6 cellular contexts compared by ENCODE assay signal in genomic region chr19:8307400-8307964, GRCh38. TPM values are rescaled to one million over a fixed set of nuclear protein-coding genes. Genes with fewer than 3 reads are reported as not detected.
DNase-seq lines count a peak whose midpoint lies in the region; ATAC-seq lines count a peak whose summit lies in the region.

No MANE protein-coding gene starts in this region.

- no peaks in the 10 kb centered on the region for H3K9me3 ChIP-seq in CD4-positive, alpha-beta memory T cell (ENCODE audit: control insufficient read depth in 1 of 2, low read length in 2 of 2)
- 0 out of 2 replicates have a peak, but pooled peaks cover 3% of the 10 kb centered on the region for H3K9me3 ChIP-seq in SJSA1 (replicated peaks)
- no peaks in the 10 kb centered on the region for H3K9me3 ChIP-seq in iPS DF 6.9 (ENCODE audit: control insufficient read depth, insufficient read depth, low read length)

- peaks cover 0 to 21% of the 10 kb centered on the region in 2 donors for H3K36me3 Mint-ChIP-seq in CD4-positive, alpha-beta memory T cell

- peaks cover 12 to 43% (median 28%) of the 10 kb centered on the region in 4 donors for H3K4me1 Mint-ChIP-seq in CD4-positive, alpha-beta memory T cell

- H3K27me3 ChIP-seq in CD4-positive, alpha-beta memory T cell (ENCODE audit: insufficient read depth, low read length), result no peaks in the 10 kb centered on the region
- H3K27me3 ChIP-seq in SJSA1 (replicated peaks), result no peaks in the 10 kb centered on the region
- no peaks in the 10 kb centered on the region for H3K27me3 ChIP-seq in iPS DF 6.9 (ENCODE audit: control insufficient read depth, insufficient read depth, low read length)

- intact Hi-C loops in CD4-positive, alpha-beta memory T cell (cut with micrococcal nuclease), result loop anchor here (10.0 kb wide), 1 partner anchor 1113 kb away; no protein-coding TSS in a partner anchor

- H3K27me3 Mint-ChIP-seq in CD4-positive, alpha-beta memory T cell, result no peaks in the 10 kb centered on the region

- peak overlapping the region; percentile 85 to 99 (median 96) for H3K27ac Mint-ChIP-seq in CD4-positive, alpha-beta memory T cell

- H3K27ac ChIP-seq in CD4-positive, alpha-beta memory T cell (ENCODE audit: low read depth, low read length), result peak overlapping the region; percentile 74
- peak overlapping the region; percentile 46; the same call in 1 of the 2 replicates for H3K27ac ChIP-seq in SJSA1
- no peak overlapping the region for H3K27ac ChIP-seq in iPS DF 6.9 (ENCODE audit: low read length)
- no peak overlapping the region for H3K27ac ChIP-seq in urinary bladder (ENCODE audit: low read depth)

- no peaks in the 10 kb centered on the region for H3K9me3 Mint-ChIP-seq in CD4-positive, alpha-beta memory T cell

- no peak for ATAC-seq in HG02798 (IDR thresholded peaks at IDR 0.05; ENCODE audit: poor library complexity, unreplicated experiment)

- peak overlapping the region; percentile 86 to 95 (median 92) for H3K4me3 Mint-ChIP-seq in CD4-positive, alpha-beta memory T cell

- DNase-seq in CD4-positive, alpha-beta memory T cell, result peak in 1 of 5 donors; percentile 40
- DNase-seq in SJSA1 (ENCODE audit: low read depth in 1 of 2, low spot score in 2 of 2), result no peak
- DNase-seq in iPS DF 6.9 (ENCODE audit: low read depth, low spot score), result no peak
- DNase-seq in 8988T, result no peak

- WGBS in iPS DF 6.9 (ENCODE audit: insufficient coverage, insufficient read length), result no CpG with 5 or more reads among the region's 24 CpGs
- 16% methylated on average over 24 of the region's 24 CpGs for WGBS in urinary bladder

- peaks cover 6% of the 10 kb centered on the region for H3K36me3 ChIP-seq in CD4-positive, alpha-beta memory T cell (ENCODE audit: insufficient read depth, low read length)
- peaks cover 32% of the 10 kb centered on the region for H3K36me3 ChIP-seq in SJSA1
- peaks cover 13% of the 10 kb centered on the region for H3K36me3 ChIP-seq in iPS DF 6.9 (ENCODE audit: control insufficient read depth, insufficient read depth, low read length)
- no peaks in the 10 kb centered on the region for H3K36me3 ChIP-seq in urinary bladder (ENCODE audit: insufficient read depth)

- peak overlapping the region; percentile 62 to 71 for H3K4me3 ChIP-seq in CD4-positive, alpha-beta memory T cell (ENCODE audit: low read length in 2 of 2)
- H3K4me3 ChIP-seq in SJSA1, result peak overlapping the region; percentile 55
- peak overlapping the region; percentile 66; the same call in 1 of the 2 replicates for H3K4me3 ChIP-seq in iPS DF 6.9 (ENCODE audit: low read length)
- peak overlapping the region; percentile 54 for H3K4me3 ChIP-seq in urinary bladder (ENCODE audit: low read depth, low read length)

- CTCF ChIA-PET in CD4-positive, alpha-beta memory T cell (lab: Charles Lee; ENCODE audit: partially characterized antibody), result interaction anchor here (2.1 kb wide), 1 partner anchor 38 kb away, joined by 7 read pairs; no protein-coding TSS in a partner anchor

- H3K4me1 ChIP-seq in CD4-positive, alpha-beta memory T cell (ENCODE audit: insufficient read depth, low read length), result peaks cover 39% of the 10 kb centered on the region
- peaks cover 17% of the 10 kb centered on the region for H3K4me1 ChIP-seq in SJSA1 (replicated peaks)
- H3K4me1 ChIP-seq in iPS DF 6.9 (ENCODE audit: control insufficient read depth, insufficient read depth, low read length), result no peaks in the 10 kb centered on the region
- H3K4me1 ChIP-seq in urinary bladder (ENCODE audit: insufficient read depth), result no peaks in the 10 kb centered on the region

- POLR2A ChIA-PET in CD4-positive, alpha-beta memory T cell (lab: Charles Lee; ENCODE audit: partially characterized antibody), result interaction anchor here (0.6 to 3.6 kb wide), 4 partner anchors 10 to 82 kb away, joined by 3 to 14 read pairs (median 4); partner anchors contain the start of genes NDUFA7, RAB11B and RPS28

RNA-seq across cellular contexts. Expression of gene CD320, which starts 0.7 kb away (rescaled TPM):
- 10 to 100 TPM; 29.6 to 29.7 TPM for total RNA-seq in CD4-positive, alpha-beta memory T cell
- polyA plus RNA-seq in CD4-positive, alpha-beta memory T cell, result 10 to 100 TPM; 50.3 to 53.5 TPM
- total RNA-seq in SJSA1 (2014; rRNA removed; shearing (Covaris generic)), result 113 and 154 TPM in 2 replicates
- total RNA-seq in urinary bladder, result 7.9 TPM
- 52.1 TPM for polyA plus RNA-seq in urinary bladder

RNA-seq across cellular contexts. Expression of gene NDUFA7, which starts 13.7 kb away (rescaled TPM):
- 10 to 100 TPM; 30.4 to 31.0 TPM for total RNA-seq in CD4-positive, alpha-beta memory T cell
- 100 to 1,000 TPM; 109 to 115 TPM for polyA plus RNA-seq in CD4-positive, alpha-beta memory T cell
- total RNA-seq in SJSA1 (2014; rRNA removed; shearing (Covaris generic)), result 33.5 and 58.1 TPM in 2 replicates
- 11.6 TPM for total RNA-seq in urinary bladder
- polyA plus RNA-seq in urinary bladder, result 93.1 TPM

RNA-seq across cellular contexts. Expression of gene RPS28, which starts 13.8 kb away (rescaled TPM):
- total RNA-seq in CD4-positive, alpha-beta memory T cell, result 1,000 to 10,000 TPM; 2,963 to 3,045 TPM
- 1,000 to 10,000 TPM; 1,408 to 2,916 TPM for polyA plus RNA-seq in CD4-positive, alpha-beta memory T cell
- 164 and 220 TPM in 2 replicates for total RNA-seq in SJSA1 (2014; rRNA removed; shearing (Covaris generic))
- 301 TPM for total RNA-seq in urinary bladder
- 758 TPM for polyA plus RNA-seq in urinary bladder

RNA-seq across cellular contexts. Expression of gene KANK3, which starts 35.6 kb away (rescaled TPM):
- total RNA-seq in CD4-positive, alpha-beta memory T cell, result 1 to 10 TPM; 5.0 to 6.3 TPM
- polyA plus RNA-seq in CD4-positive, alpha-beta memory T cell, result 1 to 10 TPM; 1.1 to 1.9 TPM
- not detected in 2 replicates for total RNA-seq in SJSA1 (2014; rRNA removed; shearing (Covaris generic))
- total RNA-seq in urinary bladder, result 8.1 TPM
- polyA plus RNA-seq in urinary bladder, result 13.0 TPM

RNA-seq across cellular contexts. Expression of gene ANGPTL4, which starts 56.5 kb away (rescaled TPM):
- total RNA-seq in CD4-positive, alpha-beta memory T cell, result not detected
- polyA plus RNA-seq in CD4-positive, alpha-beta memory T cell, result not detected
- total RNA-seq in SJSA1 (2014; rRNA removed; shearing (Covaris generic)), result 1.5 and 3.4 TPM in 2 replicates
- 1.3 TPM for total RNA-seq in urinary bladder
- 14.6 TPM for polyA plus RNA-seq in urinary bladder

Comparison
In these comparisons a context has a peak if more than half of its experiments do, and no peak if none do; other contexts are left out.
1. H3K27ac ChIP-seq: peak in CD4-positive, alpha-beta memory T cell (single experiment) and SJSA1 (single experiment); none in iPS DF 6.9 (single experiment) and urinary bladder (single experiment).
2. Peak in every context shown above with its lines, with median percentiles within 50 percentile points of each other: H3K4me3 ChIP-seq.